Comparison of ENCODE assay signal across 10 cellular contexts in the genomic region with DNA sequence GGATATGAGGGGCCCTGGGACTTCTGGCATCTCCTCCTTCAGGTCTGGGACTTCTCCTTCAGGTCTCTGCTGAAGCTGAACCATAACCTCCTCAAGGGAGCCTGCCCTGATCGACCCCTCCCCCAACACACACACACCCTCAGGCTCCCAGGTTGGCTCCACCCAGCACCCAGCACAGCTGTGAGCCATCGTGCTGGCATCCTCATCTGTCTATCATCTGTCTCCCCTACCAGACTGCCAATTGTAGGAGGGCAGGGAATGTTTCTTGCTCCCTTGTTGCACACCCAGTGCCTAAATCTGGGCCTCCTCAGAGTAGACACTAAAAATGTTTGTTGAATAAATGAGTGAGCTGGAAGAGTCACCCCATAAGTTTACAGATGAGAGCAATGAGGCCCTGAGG.
DNase-seq lines count a peak whose midpoint lies in the region; ATAC-seq and TF ChIP-seq lines count a peak whose summit lies in the region.
"Had no signal": no experiment of that assay in that cellular context is flagged by ENCODE, and none has a peak within 500 bp of the region (broad histone marks: within the 10 kb centered on the region; RNA-seq: fewer than 3 reads in every experiment).

No MANE protein-coding gene starts in this region.

- TF ChIP-seq CTCF in epithelial cell of esophagus (IDR thresholded peaks at IDR 0.05; ENCODE audit: insufficient read depth, low read depth, low read length, missing control alignments) (no peak), nephron (IDR thresholded peaks at IDR 0.05; ENCODE audit: unreplicated experiment in 3 of 3) (no peak)

- peaks cover 61% of the 10 kb centered on the region for H3K36me3 Mint-ChIP-seq in nephron (ENCODE audit: low read depth)
- peaks cover 16% of the 10 kb centered on the region for H3K36me3 Mint-ChIP-seq in activated naive CD4-positive, alpha-beta T cell treated with anti-CD3 and anti-CD28 coated beads for 36 hours (ENCODE audit: low read depth)

- DNase-seq in A172 (ENCODE audit: low spot score) (peak; percentile 92), NCI-H226 (peak; percentile 88), epithelial cell of esophagus (ENCODE audit: low read depth) (peak; percentile 85), DMS 273 treated with DMSO at 0.1 percent for 48 hours (lab: John Stamatoyannopoulos, UW) (no peak), NCI-H526 treated with DMSO at 0.1 percent for 48 hours (lab: John Stamatoyannopoulos, UW) (no peak)
- DNase-seq in activated naive CD4-positive, alpha-beta T cell treated with anti-CD3 and anti-CD28 coated beads for 36 hours: no peak

- H3K4me1 Mint-ChIP-seq in nephron: peaks cover 28% of the 10 kb centered on the region
- H3K4me1 Mint-ChIP-seq in activated naive CD4-positive, alpha-beta T cell treated with anti-CD3 and anti-CD28 coated beads for 36 hours (ENCODE audit: low read depth): peaks cover 2% of the 10 kb centered on the region

- intact Hi-C loops in activated naive CD4-positive, alpha-beta T cell treated with anti-CD3 and anti-CD28 coated beads for 36 hours (cut with micrococcal nuclease): no loop called here

- peak overlapping the region; percentile 61 to 91 (median 68) for H3K27ac Mint-ChIP-seq in nephron
- no peak overlapping the region for H3K27ac Mint-ChIP-seq in activated naive CD4-positive, alpha-beta T cell treated with anti-CD3 and anti-CD28 coated beads for 36 hours
- H3K27ac Mint-ChIP-seq: B cell had no signal

- H3K9me3 Mint-ChIP-seq in nephron: peaks cover 6% of the 10 kb centered on the region
- H3K9me3 Mint-ChIP-seq in activated naive CD4-positive, alpha-beta T cell treated with anti-CD3 and anti-CD28 coated beads for 36 hours: peaks cover 18% of the 10 kb centered on the region

- H3K4me3 ChIP-seq in epithelial cell of esophagus (ENCODE audit: low read length): no peak overlapping the region
- H3K4me3 ChIP-seq: SK-N-MC had no signal

- CTCF ChIA-PET in activated naive CD4-positive, alpha-beta T cell treated with anti-CD3 and anti-CD28 coated beads for 36 hours (lab: Charles Lee): interaction anchor here (0.6 to 1.0 kb wide), 2 partner anchors 28 to 67 kb away, joined by 3 read pairs; no protein-coding TSS in a partner anchor

- H3K4me3 Mint-ChIP-seq in nephron: no peak overlapping the region
- no peak overlapping the region for H3K4me3 Mint-ChIP-seq in activated naive CD4-positive, alpha-beta T cell treated with anti-CD3 and anti-CD28 coated beads for 36 hours
- H3K4me3 Mint-ChIP-seq: B cell had no signal

- ATAC-seq in GM18517 (IDR thresholded peaks at IDR 0.05; ENCODE audit: unreplicated experiment): no peak

- H3K27me3 Mint-ChIP-seq in nephron (ENCODE audit: low read depth): peaks cover 3% of the 10 kb centered on the region
- no peaks in the 10 kb centered on the region for H3K27me3 Mint-ChIP-seq in activated naive CD4-positive, alpha-beta T cell treated with anti-CD3 and anti-CD28 coated beads for 36 hours (ENCODE audit: low read depth)
- H3K27me3 Mint-ChIP-seq: B cell had no signal

Comparison
In these comparisons a context has a peak if more than half of its experiments do, and no peak if none do; other contexts are left out.
1. DNase-seq: peak in A172 (single experiment), NCI-H226 (single experiment) and epithelial cell of esophagus (single experiment); none in activated naive CD4-positive, alpha-beta T cell treated with anti-CD3 and anti-CD28 coated beads for 36 hours (single experiment), DMS 273 treated with DMSO at 0.1 percent for 48 hours (single experiment) and NCI-H526 treated with DMSO at 0.1 percent for 48 hours (single experiment).